ENCODE assay signal across 17 cellular contexts in the genomic region with DNA sequence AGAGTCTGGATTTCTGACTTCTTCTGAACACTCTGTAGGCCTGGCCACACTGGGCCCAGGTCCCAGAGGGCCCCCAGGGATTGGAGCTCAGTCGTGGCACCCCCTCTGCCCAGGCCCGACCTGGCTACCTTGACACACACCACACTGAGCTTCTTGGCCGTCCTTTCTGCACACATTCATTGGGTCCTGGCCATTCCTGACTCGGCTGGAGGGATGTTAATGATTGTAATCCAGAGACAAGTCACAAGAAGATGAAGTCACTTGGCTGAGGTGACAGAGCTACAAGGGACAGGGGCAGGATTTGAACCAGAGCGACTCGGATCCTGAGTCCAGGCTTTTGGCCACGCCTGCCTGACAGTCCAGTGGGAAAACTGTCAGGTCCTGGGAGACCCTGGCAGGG. TPM values are rescaled to one million over a fixed set of nuclear protein-coding genes. Genes with fewer than 3 reads are reported as not detected.
DNase-seq lines count a peak whose midpoint lies in the region; ATAC-seq and TF ChIP-seq lines count a peak whose summit lies in the region.
"Had no signal": no experiment of that assay in that cellular context is flagged by ENCODE, and none has a peak within 500 bp of the region (broad histone marks: within the 10 kb centered on the region; RNA-seq: fewer than 3 reads in every experiment).

No MANE protein-coding gene starts in this region.

- BruUV-seq in Panc1 (replicated peaks; lab: Mats Ljungman, UMichigan), result no TSS peak

- in situ Hi-C loops in Panc1 (cut with HindIII; ENCODE audit: low pct_unique_long_range_greater_than_20kb, low sequenced_read_pairs) (no loop called here), ACHN (cut with HindIII; ENCODE audit: low pct_ligation_motif_present, low pct_unique_long_range_greater_than_20kb, low sequenced_read_pairs) (no loop called here)

- no peaks in the 10 kb centered on the region for H3K36me3 ChIP-seq in heart right ventricle
- no peaks in the 10 kb centered on the region for H3K36me3 ChIP-seq in Panc1 (ENCODE audit: control insufficient read depth, insufficient read depth, low read length)
- no peaks in the 10 kb centered on the region for H3K36me3 ChIP-seq in subcutaneous abdominal adipose tissue (ENCODE audit: control insufficient read depth in 5 of 5, insufficient read depth in 5 of 5, low read length in 5 of 5)
- no peaks in the 10 kb centered on the region for H3K36me3 ChIP-seq in naive thymus-derived CD4-positive, alpha-beta T cell (ENCODE audit: control insufficient read depth in 2 of 3, insufficient read depth in 3 of 3, low read length in 3 of 3)

- H3K4me3 ChIP-seq in heart right ventricle (no peak overlapping the region), Panc1 (ENCODE audit: low read depth in 2 of 2, low read length in 2 of 2) (no peak overlapping the region), right cardiac atrium (ENCODE audit: low read length) (no peak overlapping the region), subcutaneous abdominal adipose tissue (ENCODE audit: low read depth in 1 of 5, low read length in 5 of 5) (no peak overlapping the region)
- H3K4me3 ChIP-seq in naive thymus-derived CD4-positive, alpha-beta T cell (ENCODE audit: low read length), result no peak overlapping the region

- peaks cover 0 to 9% (median 0%) of the 10 kb centered on the region in 11 donors for H3K9me3 ChIP-seq in heart right ventricle
- no peaks in the 10 kb centered on the region for H3K9me3 ChIP-seq in Panc1 (ENCODE audit: control insufficient read depth, insufficient read depth, low read depth, low read length)
- H3K9me3 ChIP-seq in right cardiac atrium (ENCODE audit: control insufficient read depth, low read length), result no peaks in the 10 kb centered on the region
- peaks cover 0 to 4% (median 2%) of the 10 kb centered on the region in 5 donors for H3K9me3 ChIP-seq in subcutaneous abdominal adipose tissue (ENCODE audit: control insufficient read depth in 5 of 5, low read length in 5 of 5)
- no peaks in the 10 kb centered on the region for H3K9me3 ChIP-seq in naive thymus-derived CD4-positive, alpha-beta T cell (ENCODE audit: control insufficient read depth in 2 of 3, low read length in 3 of 3)

- H3K9me3 Mint-ChIP-seq in naive thymus-derived CD4-positive, alpha-beta T cell, result peaks cover 0 to 2% (median 0%) of the 10 kb centered on the region in 11 donors

- DNase-seq in heart right ventricle (no peak), cardiac septum (ENCODE audit: low spot score) (no peak), Panc1 (ENCODE audit: low read depth, low spot score) (no peak), right cardiac atrium (no peak), ACHN (no peak)
- no peak for DNase-seq in naive thymus-derived CD4-positive, alpha-beta T cell
- DNase-seq: DMS153, MM.1S, NCI-H1105 treated with DMSO at 0.1 percent for 48 hours, NCI-H187 treated with DMSO at 0.1 percent for 48 hours, NCI-H446 treated with DMSO at 0.1 percent for 48 hours, NCI-H774, SIG-M5 had no signal

- H3K27ac ChIP-seq in heart right ventricle (peak overlapping the region in 8 of 10 donors; percentile 32 to 83 (median 72)), Panc1 (ENCODE audit: low read length) (peak overlapping the region; percentile 34; the same call in 1 of the 2 replicates), right cardiac atrium (ENCODE audit: low read length) (peak overlapping the region; percentile 6), subcutaneous abdominal adipose tissue (ENCODE audit: low read depth, low read length) (peak overlapping the region; percentile 65)
- H3K27ac ChIP-seq in naive thymus-derived CD4-positive, alpha-beta T cell (ENCODE audit: low read depth, low read length), result no peak overlapping the region
- H3K27ac ChIP-seq: C4-2B, KMS-11 had no signal

- WGBS in heart right ventricle, 2 donors, result 62 to 63% methylated on average over 7 of the region's 7 CpGs
- 59% methylated on average over 7 of the region's 7 CpGs for WGBS in right cardiac atrium

- peaks cover 0 to 1% (median 0%) of the 10 kb centered on the region in 5 donors for H3K36me3 Mint-ChIP-seq in naive thymus-derived CD4-positive, alpha-beta T cell

- CTCF ChIA-PET in Panc1 (lab: Charles Lee), result no interaction called here
- CTCF ChIA-PET in naive thymus-derived CD4-positive, alpha-beta T cell (lab: Charles Lee), result no interaction called here

- H3K4me3 Mint-ChIP-seq in naive thymus-derived CD4-positive, alpha-beta T cell, result no peak overlapping the region

- H3K4me1 Mint-ChIP-seq in naive thymus-derived CD4-positive, alpha-beta T cell, result peaks cover 0 to 26% (median 0%) of the 10 kb centered on the region in 7 donors

- H3K4me1 ChIP-seq in heart right ventricle (peaks cover 6 to 59% (median 49%) of the 10 kb centered on the region in 9 donors), Panc1 (ENCODE audit: control insufficient read depth, insufficient read depth, low read length) (0 out of 2 replicates have a peak, but pooled peaks cover 2% of the 10 kb centered on the region), right cardiac atrium (ENCODE audit: control insufficient read depth, insufficient read depth, low read length) (no peaks in the 10 kb centered on the region), subcutaneous abdominal adipose tissue (ENCODE audit: control insufficient read depth in 5 of 5, insufficient read depth in 5 of 5, low read length in 5 of 5) (peaks cover 5 to 61% (median 46%) of the 10 kb centered on the region in 5 donors)
- H3K4me1 ChIP-seq in naive thymus-derived CD4-positive, alpha-beta T cell (ENCODE audit: control insufficient read depth in 2 of 2, insufficient read depth in 2 of 2, low read length in 2 of 2), result no peaks in the 10 kb centered on the region

- TF ChIP-seq CTCF in heart right ventricle (IDR thresholded peaks at IDR 0.05), result no peak
- no peak for TF ChIP-seq CTCF in Panc1 (IDR thresholded peaks at IDR 0.05)

- H3K27ac Mint-ChIP-seq in naive thymus-derived CD4-positive, alpha-beta T cell, result no peak overlapping the region

- H3K27me3 Mint-ChIP-seq in naive thymus-derived CD4-positive, alpha-beta T cell, result peaks cover 0 to 9% (median 4%) of the 10 kb centered on the region in 5 donors

- intact Hi-C loops in heart right ventricle (cut with DNase I), result no loop called here
- intact Hi-C loops in cardiac septum (cut with DNase I), result no loop called here
- intact Hi-C loops in Panc1 (cut with micrococcal nuclease; ENCODE audit: unreplicated experiment), result no loop called here
- intact Hi-C loops in right cardiac atrium (cut with DNase I), result no loop called here
- intact Hi-C loops in naive thymus-derived CD4-positive, alpha-beta T cell (cut with micrococcal nuclease), result no loop called here

- no peak for ATAC-seq in heart right ventricle
- ATAC-seq in Panc1, result no peak
- ATAC-seq in right cardiac atrium, result no peak
- no peak for ATAC-seq in HG03135 (IDR thresholded peaks at IDR 0.05; ENCODE audit: unreplicated experiment)
- ATAC-seq in naive thymus-derived CD4-positive, alpha-beta T cell, result no peak

- POLR2A ChIA-PET in Panc1 (lab: Charles Lee), result interaction anchor here (0.6 kb wide), 1 partner anchor 225 kb away, joined by 13 read pairs; no protein-coding TSS in a partner anchor
- POLR2A ChIA-PET in naive thymus-derived CD4-positive, alpha-beta T cell (lab: Charles Lee), result no interaction called here

- no peaks in the 10 kb centered on the region for H3K27me3 ChIP-seq in heart right ventricle
- H3K27me3 ChIP-seq in Panc1 (ENCODE audit: control insufficient read depth, insufficient read depth, low read length), result no peaks in the 10 kb centered on the region
- H3K27me3 ChIP-seq in right cardiac atrium (ENCODE audit: control insufficient read depth, insufficient read depth), result no peaks in the 10 kb centered on the region
- H3K27me3 ChIP-seq in subcutaneous abdominal adipose tissue (ENCODE audit: control insufficient read depth in 5 of 5, insufficient read depth in 4 of 5, low read length in 5 of 5), result no peaks in the 10 kb centered on the region
- no peaks in the 10 kb centered on the region for H3K27me3 ChIP-seq in naive thymus-derived CD4-positive, alpha-beta T cell (ENCODE audit: control insufficient read depth in 2 of 2, insufficient read depth in 2 of 2, low read length in 2 of 2)

- peak overlapping the region in 2 of 5 donors; percentile 2 to 41 for H3K9ac ChIP-seq in subcutaneous abdominal adipose tissue (ENCODE audit: low read length in 5 of 5)
- H3K9ac ChIP-seq: KMS-11 had no signal

RNA-seq across cellular contexts. Expression of gene PDGFB, which starts 23.9 kb away (rescaled TPM):
- total RNA-seq in heart right ventricle, result 10 to 100 TPM in 9 of 10 donors, 1 to 10 TPM in 1; 9.9 to 45.6 (median 18.5) TPM
- 10 to 100 TPM; 14.5 to 19.1 TPM for polyA plus RNA-seq in heart right ventricle
- total RNA-seq in cardiac septum, result 21.2 TPM
- total RNA-seq in Panc1 (2021; ENCODE audit: unreplicated experiment), result 78.0 TPM
- polyA plus RNA-seq in Panc1 (2012; ENCODE audit: insufficient read length), result 109 TPM
- 10 to 100 TPM in 3 of 4 donors, 1 to 10 TPM in 1; 9.3 to 82.1 (median 20.6) TPM for total RNA-seq in right cardiac atrium
- 15.4 TPM for polyA plus RNA-seq in right cardiac atrium
- total RNA-seq in naive thymus-derived CD4-positive, alpha-beta T cell, result 1 to 10 TPM in 4 of 5 experiments, under 1 TPM in 1; 0.56 to 9.5 (median 2.3) TPM
- polyA plus RNA-seq in naive thymus-derived CD4-positive, alpha-beta T cell, result 1 to 10 TPM; 1.4 to 5.8 TPM

RNA-seq across cellular contexts. Expression of gene RPL3, which starts 50.8 kb away (rescaled TPM):
- total RNA-seq in heart right ventricle, result 100 to 1,000 TPM; 215 to 604 (median 286) TPM
- polyA plus RNA-seq in heart right ventricle, result 1,000 to 10,000 TPM in 1 of 2 donors, 100 to 1,000 TPM in 1; 472 to 1,621 TPM
- 317 TPM for total RNA-seq in cardiac septum
- total RNA-seq in Panc1 (2021; ENCODE audit: unreplicated experiment), result 885 TPM
- polyA plus RNA-seq in Panc1 (2012; ENCODE audit: insufficient read length), result 1,559 TPM
- total RNA-seq in right cardiac atrium, result 1,000 to 10,000 TPM in 2 of 4 donors, 100 to 1,000 TPM in 2; 948 to 1,416 (median 984) TPM
- 1,325 TPM for polyA plus RNA-seq in right cardiac atrium
- total RNA-seq in naive thymus-derived CD4-positive, alpha-beta T cell, result 1,000 to 10,000 TPM; 1,611 to 3,932 (median 3,789) TPM
- polyA plus RNA-seq in naive thymus-derived CD4-positive, alpha-beta T cell, result 1,000 to 10,000 TPM; 4,573 to 5,509 TPM
